8 cellular contexts compared by ENCODE assay signal in genomic region chr14:69719501-69719951, GRCh38. TPM values are rescaled to one million over a fixed set of nuclear protein-coding genes. Genes with fewer than 3 reads are reported as not detected.
DNase-seq lines count a peak whose midpoint lies in the region; ATAC-seq and TF ChIP-seq lines count a peak whose summit lies in the region.

No MANE protein-coding gene starts in this region.

- intact Hi-C loops in A673 (cut with micrococcal nuclease; ENCODE audit: unreplicated experiment) (no loop called here), lower lobe of right lung (cut with DNase I) (no loop called here), PC-9 (cut with micrococcal nuclease; ENCODE audit: unreplicated experiment) (no loop called here)

- DNase-seq in A673 (ENCODE audit: low spot score) (peak; percentile 71), dedifferentiated amniotic fluid mesenchymal stem cell (ENCODE audit: extremely low spot score) (peak; percentile 65), lower lobe of right lung (peak; percentile 59), middle frontal gyrus (ENCODE audit: extremely low spot score, low spot score) (no peak), PC-9 (no peak)

- no peaks in the 10 kb centered on the region for H3K9me3 ChIP-seq in A673 (ENCODE audit: low read depth, low read length, poor library complexity, severe bottlenecking)
- no peaks in the 10 kb centered on the region for H3K9me3 ChIP-seq in lower lobe of right lung
- H3K9me3 ChIP-seq in PC-9 (ENCODE audit: insufficient read depth, low read depth) = no peaks in the 10 kb centered on the region

- BruUV-seq in A673 (replicated peaks; lab: Mats Ljungman, UMichigan) (no TSS peak), PC-9 (replicated peaks; lab: Mats Ljungman, UMichigan) (no TSS peak)

- no peak for TF ChIP-seq CTCF in A673 (conservative IDR thresholded peaks at IDR 0.05; ENCODE audit: low read depth, low read length)
- TF ChIP-seq CTCF in lower lobe of right lung (IDR thresholded peaks at IDR 0.05) = no peak
- no peak for TF ChIP-seq CTCF in PC-9 (conservative IDR thresholded peaks at IDR 0.05)

- no peaks in the 10 kb centered on the region for H4K20me1 ChIP-seq in PC-9 (ENCODE audit: insufficient read depth)

- TF ChIP-seq EP300 in Ishikawa (IDR thresholded peaks at IDR 0.05; ENCODE audit: borderline replicate concordance) = no peak

- no peaks in the 10 kb centered on the region for H3K79me2 ChIP-seq in PC-9 (ENCODE audit: low read depth)

- H3K4me1 ChIP-seq in A673 (ENCODE audit: insufficient read depth, low read length, poor library complexity, severe bottlenecking) (peaks cover 28% of the 10 kb centered on the region), lower lobe of right lung (peaks cover 56% of the 10 kb centered on the region), PC-9 (replicated peaks; ENCODE audit: insufficient read depth) (no peaks in the 10 kb centered on the region)

- no peak overlapping the region for H3K4me3 ChIP-seq in A673 (ENCODE audit: low read depth, low read length, poor library complexity, severe bottlenecking)
- H3K4me3 ChIP-seq in lower lobe of right lung = no peak overlapping the region
- no peak overlapping the region for H3K4me3 ChIP-seq in PC-9

- 0 out of 2 replicates have a peak, but pooled peaks cover 5% of the 10 kb centered on the region for H3F3A ChIP-seq in PC-9 (ENCODE audit: insufficient read depth, low read depth)

- H3K36me3 ChIP-seq in A673 (ENCODE audit: insufficient read depth, low read length, poor library complexity, severe bottlenecking) = no peaks in the 10 kb centered on the region
- no peaks in the 10 kb centered on the region for H3K36me3 ChIP-seq in lower lobe of right lung
- no peaks in the 10 kb centered on the region for H3K36me3 ChIP-seq in PC-9 (ENCODE audit: low read depth)

- POLR2A ChIA-PET in A673 (lab: Charles Lee; ENCODE audit: low non-redundant PET) (interaction anchor here (0.6 to 0.7 kb wide), 3 partner anchors 54 to 171 kb away, joined by 3 to 5 read pairs (median 4); no protein-coding TSS in a partner anchor), PC-9 (lab: Charles Lee; ENCODE audit: unreplicated experiment) (no interaction called here)

- no peak for TF ChIP-seq POLR2A in GM18505 (IDR thresholded peaks at IDR 0.05; ENCODE audit: borderline replicate concordance, extremely low read depth, insufficient read depth, insufficient read length)

- no peak overlapping the region for H2AFZ ChIP-seq in PC-9

- H3K4me2 ChIP-seq in PC-9 = no peak overlapping the region

- peak overlapping the region; percentile 66 for H3K27ac ChIP-seq in A673 (ENCODE audit: low read depth, low read length, poor library complexity, severe bottlenecking)
- H3K27ac ChIP-seq in lower lobe of right lung = peak overlapping the region; percentile 70
- no peak overlapping the region for H3K27ac ChIP-seq in PC-9

- no peak for TF ChIP-seq RAD21 in Ishikawa (IDR thresholded peaks at IDR 0.05; ENCODE audit: low read depth)

- H3K27me3 ChIP-seq in A673 (replicated peaks; ENCODE audit: insufficient read depth, low read depth, low read length, poor library complexity) (no peaks in the 10 kb centered on the region), lower lobe of right lung (ENCODE audit: low read depth) (no peaks in the 10 kb centered on the region), PC-9 (ENCODE audit: insufficient read depth, low read depth) (no peaks in the 10 kb centered on the region)

- no peaks in the 10 kb centered on the region for H3K9me2 ChIP-seq in PC-9 (ENCODE audit: insufficient read depth)

- CTCF ChIA-PET in A673 (lab: Charles Lee) = no interaction called here
- CTCF ChIA-PET in PC-9 (lab: Charles Lee) = interaction anchor here (0.6 kb wide), 1 partner anchor 114 kb away, joined by 3 read pairs; no protein-coding TSS in a partner anchor

- peak; percentile 83 to 85 for ATAC-seq in lower lobe of right lung
- no peak for ATAC-seq in GM18505 (IDR thresholded peaks at IDR 0.05; ENCODE audit: unreplicated experiment)
- ATAC-seq in GM19397 (IDR thresholded peaks at IDR 0.05; ENCODE audit: unreplicated experiment) = no peak

TF ChIP-seq in Ishikawa, 13 proteins besides CTCF, POLR2A, EP300 and RAD21:
- no peak for TF ChIP-seq TCF12 (IDR thresholded peaks at IDR 0.05; ENCODE audit: low read depth)
- no peak for TF ChIP-seq ZBTB7A (IDR thresholded peaks at IDR 0.05; ENCODE audit: low read depth)
- TF ChIP-seq USF1 (IDR thresholded peaks at IDR 0.05) = no peak
- 0 out of 2 replicates have a peak, but pooled peaks have one; percentile 20 for TF ChIP-seq TEAD4 (IDR thresholded peaks at IDR 0.05)
- TF ChIP-seq TAF1 (IDR thresholded peaks at IDR 0.05; ENCODE audit: low read depth) = no peak
- TF ChIP-seq CREB1 (IDR thresholded peaks at IDR 0.05; ENCODE audit: low read depth) = no peak
TF ChIP-seq in Ishikawa: peak in this region for 1.

RNA-seq across cellular contexts. Expression of gene SRSF5, which starts 47.4 kb away (rescaled TPM):
- total RNA-seq in A673 (2021) (324 and 338 TPM in 2 replicates), lower lobe of right lung (298 TPM), PC-9 (2021) (385 and 395 TPM in 2 replicates)

Comparison
In these comparisons a context has a peak if more than half of its experiments do, and no peak if none do; other contexts are left out.
1. DNase-seq: peak in A673 (single experiment), dedifferentiated amniotic fluid mesenchymal stem cell (single experiment) and lower lobe of right lung (single experiment); none in middle frontal gyrus (single experiment) and PC-9 (0 of 2).
2. ATAC-seq: peak in lower lobe of right lung (2 of 2); none in GM18505 (single experiment) and GM19397 (single experiment).